In genomic region chr18:26175481-26175880, GRCh38 we compare ENCODE assay signal across 28 cellular contexts. TPM values are rescaled to one million over a fixed set of nuclear protein-coding genes. Genes with fewer than 3 reads are reported as not detected.
DNase-seq lines count a peak whose midpoint lies in the region; ATAC-seq and TF ChIP-seq lines count a peak whose summit lies in the region.
"Had no signal": no experiment of that assay in that cellular context is flagged by ENCODE, and none has a peak within 500 bp of the region (broad histone marks: within the 10 kb centered on the region; RNA-seq: fewer than 3 reads in every experiment).

No MANE protein-coding gene starts in this region.

- H3K4me3 Mint-ChIP-seq in activated CD8-positive, alpha-beta T cell treated with anti-CD3 and anti-CD28 coated beads, Interleukin-2, amount 10 ng/mL, durations not matched to agents 7 days and 5 days, result no peak overlapping the region
- no peak overlapping the region for H3K4me3 Mint-ChIP-seq in activated CD8-positive, alpha-beta T cell treated with anti-CD3 and anti-CD28 coated beads for 36 hours
- peak overlapping the region; percentile 16 for H3K4me3 Mint-ChIP-seq in central memory CD8-positive, alpha-beta T cell
- H3K4me3 Mint-ChIP-seq in activated CD4-positive, alpha-beta memory T cell treated with anti-CD3 and anti-CD28 coated beads, Interleukin-2, amount 10 ng/mL, durations not matched to agents 7 days and 5 days, result no peak overlapping the region
- no peak overlapping the region for H3K4me3 Mint-ChIP-seq in activated naive CD4-positive, alpha-beta T cell treated with anti-CD3 and anti-CD28 coated beads for 36 hours
- H3K4me3 Mint-ChIP-seq: CD8-positive, alpha-beta memory T cell had no signal

- ATAC-seq in activated CD8-positive, alpha-beta T cell treated with anti-CD3 and anti-CD28 coated beads, Interleukin-2, amount 10 ng/mL, durations not matched to agents 7 days and 5 days, result peak; percentile 27
- ATAC-seq in activated CD8-positive, alpha-beta T cell treated with anti-CD3 and anti-CD28 coated beads for 36 hours, result no peak
- ATAC-seq in central memory CD8-positive, alpha-beta T cell (replicated peaks; ENCODE audit: extremely low read depth, poor library complexity, severe bottlenecking), result peak; percentile 68
- ATAC-seq: HepG2, K562 had no signal

- no peak overlapping the region for H3K4me3 ChIP-seq in OCI-LY7 (ENCODE audit: low read depth, low read length, poor library complexity, severe bottlenecking)
- H3K4me3 ChIP-seq: GM23248, K562 had no signal

- H3K36me3 ChIP-seq in OCI-LY7 (ENCODE audit: insufficient read depth, low read length), result no peaks in the 10 kb centered on the region

- TF ChIP-seq CTCF in activated CD8-positive, alpha-beta T cell treated with anti-CD3 and anti-CD28 coated beads for 36 hours (IDR thresholded peaks at IDR 0.05), result no peak
- TF ChIP-seq CTCF in OCI-LY7 (conservative IDR thresholded peaks at IDR 0.05; ENCODE audit: low read length) (no peak), GM20000 (IDR thresholded peaks at IDR 0.05; ENCODE audit: extremely low read depth, missing control alignments) (no peak)

- H3K4me2 ChIP-seq in OCI-LY7 (ENCODE audit: low read length), result peak overlapping the region; percentile 40

- CTCF ChIA-PET in activated CD8-positive, alpha-beta T cell treated with anti-CD3 and anti-CD28 coated beads, Interleukin-2, amount 10 ng/mL, durations not matched to agents 7 days and 5 days (lab: Charles Lee), result interaction anchor here (1.4 to 1.5 kb wide), 2 partner anchors 9 to 16 kb away, joined by 3 to 4 read pairs; no protein-coding TSS in a partner anchor
- CTCF ChIA-PET in activated CD8-positive, alpha-beta T cell treated with anti-CD3 and anti-CD28 coated beads for 36 hours (lab: Charles Lee), result interaction anchor here (0.9 to 2.3 kb wide), 3 partner anchors 11 to 1688 kb away, joined by 3 to 6 read pairs (median 3); no protein-coding TSS in a partner anchor
- CTCF ChIA-PET in OCI-LY7 (lab: Charles Lee; ENCODE audit: unreplicated experiment), result interaction anchor here (1.1 kb wide), 1 partner anchor 15 kb away, joined by 3 read pairs; no protein-coding TSS in a partner anchor
- CTCF ChIA-PET in activated CD4-positive, alpha-beta memory T cell treated with anti-CD3 and anti-CD28 coated beads, Interleukin-2, amount 10 ng/mL, durations not matched to agents 7 days and 5 days (lab: Charles Lee), result interaction anchor here (1.4 kb wide), 1 partner anchor 15 kb away, joined by 4 read pairs; no protein-coding TSS in a partner anchor
- CTCF ChIA-PET in activated naive CD4-positive, alpha-beta T cell treated with anti-CD3 and anti-CD28 coated beads for 36 hours (lab: Charles Lee), result no interaction called here

- no peaks in the 10 kb centered on the region for H3K79me2 ChIP-seq in OCI-LY7 (ENCODE audit: insufficient read depth, low read depth, low read length)

- no peak for DNase-seq in activated CD8-positive, alpha-beta T cell treated with anti-CD3 and anti-CD28 coated beads, Interleukin-2, amount 10 ng/mL, durations not matched to agents 7 days and 5 days
- DNase-seq in activated CD8-positive, alpha-beta T cell treated with anti-CD3 and anti-CD28 coated beads for 36 hours, result no peak
- DNase-seq in OCI-LY7 (ENCODE audit: low spot score) (no peak), GM20000 (ENCODE audit: low spot score) (no peak)
- DNase-seq in central memory CD8-positive, alpha-beta T cell (ENCODE audit: low spot score in 2 of 2), result no peak
- DNase-seq in activated CD4-positive, alpha-beta memory T cell treated with anti-CD3 and anti-CD28 coated beads, Interleukin-2, amount 10 ng/mL, durations not matched to agents 7 days and 5 days, result no peak
- no peak for DNase-seq in activated naive CD4-positive, alpha-beta T cell treated with anti-CD3 and anti-CD28 coated beads for 36 hours
- DNase-seq: 8988T, AML-193, C1 segment of cervical spinal cord, Calu3, GM23248, HCEC 1CT, MM.1S, NCI-H1048, NCI-H1436 treated with DMSO at 0.1 percent for 48 hours, NCI-H1930, NCI-H2171, NCI-H526, Right ventricle myocardium superior, SW 1271 had no signal

- POLR2A ChIA-PET in activated CD8-positive, alpha-beta T cell treated with anti-CD3 and anti-CD28 coated beads, Interleukin-2, amount 10 ng/mL, durations not matched to agents 7 days and 5 days (lab: Charles Lee), result no interaction called here
- POLR2A ChIA-PET in activated CD8-positive, alpha-beta T cell treated with anti-CD3 and anti-CD28 coated beads for 36 hours (lab: Charles Lee), result interaction anchor here (1.3 kb wide), 1 partner anchor 41 kb away, joined by 3 read pairs; no protein-coding TSS in a partner anchor
- POLR2A ChIA-PET in OCI-LY7 (lab: Charles Lee), result interaction anchor here (0.9 to 8.3 kb wide), 10 partner anchors 9 to 109 kb away, joined by 3 to 125 read pairs (median 4); no protein-coding TSS in a partner anchor
- POLR2A ChIA-PET in activated CD4-positive, alpha-beta memory T cell treated with anti-CD3 and anti-CD28 coated beads, Interleukin-2, amount 10 ng/mL, durations not matched to agents 7 days and 5 days (lab: Charles Lee), result no interaction called here

- peaks cover 10% of the 10 kb centered on the region for H3K4me1 Mint-ChIP-seq in activated CD8-positive, alpha-beta T cell treated with anti-CD3 and anti-CD28 coated beads, Interleukin-2, amount 10 ng/mL, durations not matched to agents 7 days and 5 days (ENCODE audit: low read depth)
- H3K4me1 Mint-ChIP-seq in activated CD8-positive, alpha-beta T cell treated with anti-CD3 and anti-CD28 coated beads for 36 hours (ENCODE audit: low read depth), result peaks cover 3% of the 10 kb centered on the region
- H3K4me1 Mint-ChIP-seq in central memory CD8-positive, alpha-beta T cell, result peaks cover 10% of the 10 kb centered on the region
- H3K4me1 Mint-ChIP-seq in activated CD4-positive, alpha-beta memory T cell treated with anti-CD3 and anti-CD28 coated beads, Interleukin-2, amount 10 ng/mL, durations not matched to agents 7 days and 5 days, result no peaks in the 10 kb centered on the region
- peaks cover 7% of the 10 kb centered on the region for H3K4me1 Mint-ChIP-seq in activated naive CD4-positive, alpha-beta T cell treated with anti-CD3 and anti-CD28 coated beads for 36 hours (ENCODE audit: low read depth)

- no peaks in the 10 kb centered on the region for H3K36me3 Mint-ChIP-seq in activated CD8-positive, alpha-beta T cell treated with anti-CD3 and anti-CD28 coated beads, Interleukin-2, amount 10 ng/mL, durations not matched to agents 7 days and 5 days (ENCODE audit: low read depth)
- no peaks in the 10 kb centered on the region for H3K36me3 Mint-ChIP-seq in activated CD8-positive, alpha-beta T cell treated with anti-CD3 and anti-CD28 coated beads for 36 hours (ENCODE audit: low read depth)
- H3K36me3 Mint-ChIP-seq in central memory CD8-positive, alpha-beta T cell (ENCODE audit: insufficient read depth), result peaks cover 3% of the 10 kb centered on the region
- H3K36me3 Mint-ChIP-seq in activated CD4-positive, alpha-beta memory T cell treated with anti-CD3 and anti-CD28 coated beads, Interleukin-2, amount 10 ng/mL, durations not matched to agents 7 days and 5 days (ENCODE audit: low read depth), result no peaks in the 10 kb centered on the region
- H3K36me3 Mint-ChIP-seq in activated naive CD4-positive, alpha-beta T cell treated with anti-CD3 and anti-CD28 coated beads for 36 hours (ENCODE audit: low read depth), result no peaks in the 10 kb centered on the region
- H3K36me3 Mint-ChIP-seq: CD8-positive, alpha-beta memory T cell had no signal

- H3K4me1 ChIP-seq in OCI-LY7 (ENCODE audit: insufficient read depth, low read length, poor library complexity, severe bottlenecking), result peaks cover 65% of the 10 kb centered on the region

- no peaks in the 10 kb centered on the region; the same call in 1 of the 2 replicates for H3K9me3 ChIP-seq in OCI-LY7 (ENCODE audit: low read length)

- peak overlapping the region; percentile 96 for H3K27ac ChIP-seq in OCI-LY7 (ENCODE audit: low read depth, low read length, poor library complexity, severe bottlenecking)
- H3K27ac ChIP-seq: GM23248, HL-60 had no signal

- H3K9me2 ChIP-seq in OCI-LY7 (ENCODE audit: insufficient read depth, low read length), result no peaks in the 10 kb centered on the region

- BruUV-seq in OCI-LY7 (replicated peaks; lab: Mats Ljungman, UMichigan), result no TSS peak

- H3K27me3 Mint-ChIP-seq in activated CD8-positive, alpha-beta T cell treated with anti-CD3 and anti-CD28 coated beads, Interleukin-2, amount 10 ng/mL, durations not matched to agents 7 days and 5 days (ENCODE audit: low read depth), result no peaks in the 10 kb centered on the region
- H3K27me3 Mint-ChIP-seq in activated CD8-positive, alpha-beta T cell treated with anti-CD3 and anti-CD28 coated beads for 36 hours, result no peaks in the 10 kb centered on the region
- no peaks in the 10 kb centered on the region for H3K27me3 Mint-ChIP-seq in central memory CD8-positive, alpha-beta T cell
- H3K27me3 Mint-ChIP-seq in activated CD4-positive, alpha-beta memory T cell treated with anti-CD3 and anti-CD28 coated beads, Interleukin-2, amount 10 ng/mL, durations not matched to agents 7 days and 5 days, result no peaks in the 10 kb centered on the region
- H3K27me3 Mint-ChIP-seq in activated naive CD4-positive, alpha-beta T cell treated with anti-CD3 and anti-CD28 coated beads for 36 hours (ENCODE audit: low read depth), result no peaks in the 10 kb centered on the region

- H3K27ac Mint-ChIP-seq in activated CD8-positive, alpha-beta T cell treated with anti-CD3 and anti-CD28 coated beads, Interleukin-2, amount 10 ng/mL, durations not matched to agents 7 days and 5 days, result no peak overlapping the region
- H3K27ac Mint-ChIP-seq in activated CD8-positive, alpha-beta T cell treated with anti-CD3 and anti-CD28 coated beads for 36 hours, result no peak overlapping the region
- peak overlapping the region; percentile 68 for H3K27ac Mint-ChIP-seq in central memory CD8-positive, alpha-beta T cell (ENCODE audit: low read depth)
- H3K27ac Mint-ChIP-seq in activated CD4-positive, alpha-beta memory T cell treated with anti-CD3 and anti-CD28 coated beads, Interleukin-2, amount 10 ng/mL, durations not matched to agents 7 days and 5 days, result no peak overlapping the region
- no peak overlapping the region for H3K27ac Mint-ChIP-seq in activated naive CD4-positive, alpha-beta T cell treated with anti-CD3 and anti-CD28 coated beads for 36 hours

- intact Hi-C loops in activated CD8-positive, alpha-beta T cell treated with anti-CD3 and anti-CD28 coated beads for 36 hours (cut with micrococcal nuclease), result no loop called here
- intact Hi-C loops in OCI-LY7 (cut with micrococcal nuclease; ENCODE audit: unreplicated experiment), result loop anchor here (10.0 kb wide), 1 partner anchor 1251 kb away; no protein-coding TSS in a partner anchor
- intact Hi-C loops in activated naive CD4-positive, alpha-beta T cell treated with anti-CD3 and anti-CD28 coated beads for 36 hours (cut with micrococcal nuclease), result no loop called here

- no peaks in the 10 kb centered on the region for H3K9me3 Mint-ChIP-seq in activated CD8-positive, alpha-beta T cell treated with anti-CD3 and anti-CD28 coated beads, Interleukin-2, amount 10 ng/mL, durations not matched to agents 7 days and 5 days (ENCODE audit: insufficient read depth)
- H3K9me3 Mint-ChIP-seq in activated CD8-positive, alpha-beta T cell treated with anti-CD3 and anti-CD28 coated beads for 36 hours, result no peaks in the 10 kb centered on the region
- H3K9me3 Mint-ChIP-seq in central memory CD8-positive, alpha-beta T cell, result no peaks in the 10 kb centered on the region
- no peaks in the 10 kb centered on the region for H3K9me3 Mint-ChIP-seq in activated CD4-positive, alpha-beta memory T cell treated with anti-CD3 and anti-CD28 coated beads, Interleukin-2, amount 10 ng/mL, durations not matched to agents 7 days and 5 days
- H3K9me3 Mint-ChIP-seq in activated naive CD4-positive, alpha-beta T cell treated with anti-CD3 and anti-CD28 coated beads for 36 hours, result no peaks in the 10 kb centered on the region
- H3K9me3 Mint-ChIP-seq: CD8-positive, alpha-beta memory T cell had no signal

- H4K20me1 ChIP-seq in OCI-LY7 (ENCODE audit: insufficient read depth, low read length), result no peaks in the 10 kb centered on the region

- H2AFZ ChIP-seq in OCI-LY7 (ENCODE audit: low read length), result peak overlapping the region; percentile 76
- H2AFZ ChIP-seq: GM23248 had no signal

RNA-seq across cellular contexts. Expression of gene PSMA8, which starts 41.8 kb away (rescaled TPM):
- 1 to 10 TPM; 1.2 TPM for total RNA-seq in activated CD8-positive, alpha-beta T cell treated with anti-CD3 and anti-CD28 coated beads, Interleukin-2, amount 10 ng/mL, durations not matched to agents 7 days and 5 days
- 1 to 10 TPM; 1.3 to 1.8 TPM for total RNA-seq in activated CD8-positive, alpha-beta T cell treated with anti-CD3 and anti-CD28 coated beads for 36 hours
- total RNA-seq in OCI-LY7 (2014; rRNA removed; shearing (Covaris generic)), result 0.13 TPM in 1 of 2 replicates, not detected in the other
- total RNA-seq in OCI-LY7 (2022), result 0.19 and 0.37 TPM in 2 replicates
- total RNA-seq in activated CD4-positive, alpha-beta memory T cell treated with anti-CD3 and anti-CD28 coated beads, Interleukin-2, amount 10 ng/mL, durations not matched to agents 7 days and 5 days, result under 1 TPM; 0.60 to 0.83 TPM
- total RNA-seq in activated naive CD4-positive, alpha-beta T cell treated with anti-CD3 and anti-CD28 coated beads for 36 hours, result 1 to 10 TPM; 2.1 TPM
- total RNA-seq: Calu3, Daoy, GM23248, HepG2, HT-29, K562, SK-MEL-5 had no signal

RNA-seq across cellular contexts. Expression of gene TAF4B, which starts 50.8 kb away (rescaled TPM):
- 1 to 10 TPM; 8.1 to 8.5 TPM for total RNA-seq in activated CD8-positive, alpha-beta T cell treated with anti-CD3 and anti-CD28 coated beads, Interleukin-2, amount 10 ng/mL, durations not matched to agents 7 days and 5 days
- total RNA-seq in activated CD8-positive, alpha-beta T cell treated with anti-CD3 and anti-CD28 coated beads for 36 hours, result 10 to 100 TPM; 14.7 to 15.1 TPM
- 48.7 and 52.3 TPM in 2 replicates for total RNA-seq in OCI-LY7 (2014; rRNA removed; shearing (Covaris generic))
- total RNA-seq in OCI-LY7 (2022), result 50.1 and 54.6 TPM in 2 replicates
- total RNA-seq in activated CD4-positive, alpha-beta memory T cell treated with anti-CD3 and anti-CD28 coated beads, Interleukin-2, amount 10 ng/mL, durations not matched to agents 7 days and 5 days, result 1 to 10 TPM; 3.3 to 3.8 TPM
- total RNA-seq in activated naive CD4-positive, alpha-beta T cell treated with anti-CD3 and anti-CD28 coated beads for 36 hours, result 10 to 100 TPM; 15.9 to 16.3 TPM

Comparison
In these comparisons a context has a peak if more than half of its experiments do, and no peak if none do; other contexts are left out.
1. POLR2A ChIA-PET loops: an anchor here in activated CD8-positive, alpha-beta T cell treated with anti-CD3 and anti-CD28 coated beads for 36 hours (1.3 kb wide) and OCI-LY7 (0.9 to 8.3 kb wide); none called in activated CD8-positive, alpha-beta T cell treated with anti-CD3 and anti-CD28 coated beads, Interleukin-2, amount 10 ng/mL, durations not matched to agents 7 days and 5 days and activated CD4-positive, alpha-beta memory T cell treated with anti-CD3 and anti-CD28 coated beads, Interleukin-2, amount 10 ng/mL, durations not matched to agents 7 days and 5 days.